1 cellular context compared by ENCODE assay signal in genomic region chr2:58046585-58047372, GRCh38.
TF ChIP-seq lines count a peak whose summit lies in the region.

Gene VRK2 (plus strand): TSS chr2:58046806. CDS start chr2:58048832, 2,026 bp downstream.

TF ChIP-seq in Ishikawa, 13 proteins besides CTCF, POLR2A, EP300 and RAD21 (continued from another document):
- TF ChIP-seq USF1 (IDR thresholded peaks at IDR 0.05) (peak; percentile 27; the same call in 1 of the 2 replicates), EGR1 (IDR thresholded peaks at IDR 0.05) (0 out of 2 replicates have a peak, but pooled peaks have one; percentile 5)
